14 cellular contexts compared by ENCODE assay signal in genomic region chr7:1823376-1824150, GRCh38.
"Had no signal": no experiment of that assay in that cellular context is flagged by ENCODE, and none has a peak within 500 bp of the region (broad histone marks: within the 10 kb centered on the region; RNA-seq: fewer than 3 reads in every experiment).

No MANE protein-coding gene starts in this region.

- H3K27me3 ChIP-seq: cardiac muscle cell, esophagus muscularis mucosa, thyroid gland had no signal

- H3K4me1 ChIP-seq: esophagus muscularis mucosa, thyroid gland had no signal

- H3K4me3 Mint-ChIP-seq: activated CD8-positive, alpha-beta T cell treated with anti-CD3 and anti-CD28 coated beads for 36 hours had no signal

- H3K9me3 ChIP-seq: esophagus muscularis mucosa, SK-N-SH, thyroid gland had no signal

- H3K4me3 ChIP-seq: cardiac muscle cell, esophagus muscularis mucosa, lung, thyroid gland had no signal

- H3K27me3 Mint-ChIP-seq: activated CD8-positive, alpha-beta T cell treated with anti-CD3 and anti-CD28 coated beads for 36 hours had no signal

- H3K9ac ChIP-seq: SK-N-SH had no signal

- H3K27ac ChIP-seq: cardiac muscle cell, esophagus muscularis mucosa, thyroid gland had no signal

- H3K27ac Mint-ChIP-seq: activated T-cell treated with anti-CD3 and anti-CD28 coated beads, Interleukin-2, amount 50 U/mL, for 72 hours had no signal

- DNase-seq: activated CD4-positive, alpha-beta T cell treated with anti-CD3 and anti-CD28 coated beads for 4 hours; activated CD8-positive, alpha-beta T cell treated with anti-CD3 and anti-CD28 coated beads for 36 hours; activated naive CD4-positive, alpha-beta T cell; activated T-cell treated with anti-CD3 and anti-CD28 coated beads, Interleukin-2, amount 50 U/mL, for 72 hours; midbrain; SK-N-SH; stimulated activated CD4-positive, alpha-beta T cell treated with anti-CD3 and anti-CD28 coated beads, Interleukin-12 subunit alpha, Interleukin-12 subunit beta, amount 100 ng/mL, for 4 hours; stimulated activated CD4-positive, alpha-beta T cell treated with anti-CD3 and anti-CD28 coated beads, Interleukin-2, amount 100 ng/mL, for 24 hours; T-helper 1 cell; T1000; thyroid gland had no signal

- H3K4me2 ChIP-seq: SK-N-SH had no signal

- H3K36me3 ChIP-seq: cardiac muscle cell, esophagus muscularis mucosa, thyroid gland had no signal
